30 cellular contexts compared by ENCODE assay signal in genomic region chr3:119778176-119778575, GRCh38. TPM values are rescaled to one million over a fixed set of nuclear protein-coding genes. Genes with fewer than 3 reads are reported as not detected.
"Had no signal": no experiment of that assay in that cellular context is flagged by ENCODE, and none has a peak within 500 bp of the region (broad histone marks: within the 10 kb centered on the region; RNA-seq: fewer than 3 reads in every experiment).

No MANE protein-coding gene starts in this region.

- H3K4me1 Mint-ChIP-seq: mesothelial cell of epicardium had no signal

- H3K9me3 ChIP-seq: gastrocnemius medialis, mucosa of descending colon had no signal

- H3K4me3 ChIP-seq: coronary artery, dorsolateral prefrontal cortex, esophagus squamous epithelium, gastrocnemius medialis, heart right ventricle, left lung, lower lobe of right lung, mucosa of descending colon had no signal

- H3K4me3 Mint-ChIP-seq: dendritic cell treated with granulocyte-macrophage colony-stimulating factor and Interleukin-4, amounts not matched to agents 40 ng/mL and 50 ng/mL, for 4 days; mesothelial cell of epicardium; naive thymus-derived CD4-positive, alpha-beta T cell had no signal

- DNase-seq: dorsolateral prefrontal cortex; effector CD4-positive, alpha-beta T cell; effector memory CD4-positive, alpha-beta T cell; erythroblast; esophagus squamous epithelium; foreskin fibroblast; foreskin melanocyte; gastrocnemius medialis; glutamatergic neuron; head of caudate nucleus; heart right ventricle; hippocampal formation; left cardiac atrium; left lung; left ventricle myocardium superior; lower lobe of right lung; mesenchymal stem cell; mucosa of descending colon; naive thymus-derived CD4-positive, alpha-beta T cell had no signal

- ATAC-seq: esophagus mucosa; gastrocnemius medialis; heart right ventricle; left cardiac atrium; left lung; left ventricle myocardium superior; lower lobe of right lung; mucosa of descending colon; naive thymus-derived CD4-positive, alpha-beta T cell had no signal

- H3K27ac Mint-ChIP-seq: dendritic cell treated with granulocyte-macrophage colony-stimulating factor and Interleukin-4, amounts not matched to agents 40 ng/mL and 50 ng/mL, for 4 days; mesothelial cell of epicardium; naive thymus-derived CD4-positive, alpha-beta T cell had no signal

- FAIRE-seq: colon, islet of Langerhans, keratinocyte had no signal

- H3K4me1 ChIP-seq: esophagus squamous epithelium, gastrocnemius medialis, lower lobe of right lung had no signal

- H3K36me3 ChIP-seq: esophagus squamous epithelium, gastrocnemius medialis, heart right ventricle, left lung, lower lobe of right lung had no signal

- H3K27me3 Mint-ChIP-seq: dendritic cell treated with granulocyte-macrophage colony-stimulating factor and Interleukin-4, amounts not matched to agents 40 ng/mL and 50 ng/mL, for 4 days had no signal

- H3K27me3 ChIP-seq: dorsolateral prefrontal cortex, esophagus squamous epithelium, gastrocnemius medialis, heart right ventricle, left lung had no signal

- H3K27ac ChIP-seq: coronary artery, dorsolateral prefrontal cortex, epithelial cell of prostate, esophagus squamous epithelium, gastrocnemius medialis, heart right ventricle, left lung, lower lobe of right lung had no signal

RNA-seq across cellular contexts. Expression of gene NR1I2, which starts 3.7 kb away (rescaled TPM):
- total RNA-seq: esophagus mucosa, esophagus squamous epithelium, glomerular endothelial cell, lower leg skin, lung microvascular endothelial cell had no signal
- polyA plus RNA-seq: keratinocyte had no signal
